In the genomic region with DNA sequence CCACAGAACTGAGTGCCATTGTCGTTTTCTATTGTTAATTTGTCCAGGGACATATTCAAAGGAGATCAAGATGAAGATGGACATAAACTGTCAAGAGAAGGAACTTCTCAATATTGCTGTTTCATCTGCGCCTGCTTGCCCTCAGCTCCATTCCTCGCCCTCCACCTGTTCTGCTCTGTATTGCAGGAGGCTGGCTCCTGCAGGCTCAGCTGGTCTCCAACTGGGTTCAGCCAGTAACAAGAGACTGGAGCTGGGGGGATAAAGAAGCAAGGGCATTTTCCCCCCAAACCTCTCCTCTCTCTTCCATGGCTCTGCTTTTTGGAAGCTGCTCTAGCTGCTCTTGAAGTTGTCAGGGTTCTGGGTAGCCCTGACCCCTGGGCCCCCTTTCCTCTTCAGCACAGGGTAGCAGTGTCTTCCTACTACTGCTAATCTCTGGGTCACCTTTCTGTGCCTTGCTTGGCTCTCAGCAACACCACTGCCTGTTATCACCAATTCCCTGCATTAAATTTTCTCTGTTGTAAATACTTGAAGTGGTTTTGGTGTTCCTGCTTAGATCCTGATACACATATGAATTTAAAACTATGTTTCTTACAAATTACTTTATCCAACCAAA, we compare ENCODE assay signal across 2 cellular contexts.
TF ChIP-seq lines count a peak whose summit lies in the region.

No MANE protein-coding gene starts in this region.

TF ChIP-seq in WTC11, 78 proteins besides CTCF, POLR2A, EP300 and RAD21:
- TF ChIP-seq, protein P1, sequence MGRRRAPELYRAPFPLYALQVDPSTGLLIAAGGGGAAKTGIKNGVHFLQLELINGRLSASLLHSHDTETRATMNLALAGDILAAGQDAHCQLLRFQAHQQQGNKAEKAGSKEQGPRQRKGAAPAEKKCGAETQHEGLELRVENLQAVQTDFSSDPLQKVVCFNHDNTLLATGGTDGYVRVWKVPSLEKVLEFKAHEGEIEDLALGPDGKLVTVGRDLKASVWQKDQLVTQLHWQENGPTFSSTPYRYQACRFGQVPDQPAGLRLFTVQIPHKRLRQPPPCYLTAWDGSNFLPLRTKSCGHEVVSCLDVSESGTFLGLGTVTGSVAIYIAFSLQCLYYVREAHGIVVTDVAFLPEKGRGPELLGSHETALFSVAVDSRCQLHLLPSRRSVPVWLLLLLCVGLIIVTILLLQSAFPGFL (CRISPR knock-in tag; IDR thresholded peaks at IDR 0.05; ENCODE audit: borderline replicate concordance): no peak
- TF ChIP-seq, protein P2, sequence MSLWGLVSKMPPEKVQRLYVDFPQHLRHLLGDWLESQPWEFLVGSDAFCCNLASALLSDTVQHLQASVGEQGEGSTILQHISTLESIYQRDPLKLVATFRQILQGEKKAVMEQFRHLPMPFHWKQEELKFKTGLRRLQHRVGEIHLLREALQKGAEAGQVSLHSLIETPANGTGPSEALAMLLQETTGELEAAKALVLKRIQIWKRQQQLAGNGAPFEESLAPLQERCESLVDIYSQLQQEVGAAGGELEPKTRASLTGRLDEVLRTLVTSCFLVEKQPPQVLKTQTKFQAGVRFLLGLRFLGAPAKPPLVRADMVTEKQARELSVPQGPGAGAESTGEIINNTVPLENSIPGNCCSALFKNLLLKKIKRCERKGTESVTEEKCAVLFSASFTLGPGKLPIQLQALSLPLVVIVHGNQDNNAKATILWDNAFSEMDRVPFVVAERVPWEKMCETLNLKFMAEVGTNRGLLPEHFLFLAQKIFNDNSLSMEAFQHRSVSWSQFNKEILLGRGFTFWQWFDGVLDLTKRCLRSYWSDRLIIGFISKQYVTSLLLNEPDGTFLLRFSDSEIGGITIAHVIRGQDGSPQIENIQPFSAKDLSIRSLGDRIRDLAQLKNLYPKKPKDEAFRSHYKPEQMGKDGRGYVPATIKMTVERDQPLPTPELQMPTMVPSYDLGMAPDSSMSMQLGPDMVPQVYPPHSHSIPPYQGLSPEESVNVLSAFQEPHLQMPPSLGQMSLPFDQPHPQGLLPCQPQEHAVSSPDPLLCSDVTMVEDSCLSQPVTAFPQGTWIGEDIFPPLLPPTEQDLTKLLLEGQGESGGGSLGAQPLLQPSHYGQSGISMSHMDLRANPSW (CRISPR knock-in tag; conservative IDR thresholded peaks at IDR 0.05; ENCODE audit: low read depth): no peak
- TF ChIP-seq FOXJ3 (CRISPR knock-in tag; IDR thresholded peaks at IDR 0.05; ENCODE audit: borderline replicate concordance): no peak
- no peak for TF ChIP-seq RELA (CRISPR knock-in tag; IDR thresholded peaks at IDR 0.05; ENCODE audit: borderline replicate concordance)
- no peak for TF ChIP-seq GRHL2 (CRISPR knock-in tag; IDR thresholded peaks at IDR 0.05; ENCODE audit: insufficient replicate concordance, severe bottlenecking)
- TF ChIP-seq SP1 (CRISPR knock-in tag; conservative IDR thresholded peaks at IDR 0.05): no peak
- no peak for TF ChIP-seq RORB (CRISPR knock-in tag; IDR thresholded peaks at IDR 0.05)
TF ChIP-seq in WTC11: peak in this region for 0.

TF ChIP-seq in neural cell, 6 proteins besides CTCF, POLR2A, EP300 and RAD21:
- TF ChIP-seq, protein P3, sequence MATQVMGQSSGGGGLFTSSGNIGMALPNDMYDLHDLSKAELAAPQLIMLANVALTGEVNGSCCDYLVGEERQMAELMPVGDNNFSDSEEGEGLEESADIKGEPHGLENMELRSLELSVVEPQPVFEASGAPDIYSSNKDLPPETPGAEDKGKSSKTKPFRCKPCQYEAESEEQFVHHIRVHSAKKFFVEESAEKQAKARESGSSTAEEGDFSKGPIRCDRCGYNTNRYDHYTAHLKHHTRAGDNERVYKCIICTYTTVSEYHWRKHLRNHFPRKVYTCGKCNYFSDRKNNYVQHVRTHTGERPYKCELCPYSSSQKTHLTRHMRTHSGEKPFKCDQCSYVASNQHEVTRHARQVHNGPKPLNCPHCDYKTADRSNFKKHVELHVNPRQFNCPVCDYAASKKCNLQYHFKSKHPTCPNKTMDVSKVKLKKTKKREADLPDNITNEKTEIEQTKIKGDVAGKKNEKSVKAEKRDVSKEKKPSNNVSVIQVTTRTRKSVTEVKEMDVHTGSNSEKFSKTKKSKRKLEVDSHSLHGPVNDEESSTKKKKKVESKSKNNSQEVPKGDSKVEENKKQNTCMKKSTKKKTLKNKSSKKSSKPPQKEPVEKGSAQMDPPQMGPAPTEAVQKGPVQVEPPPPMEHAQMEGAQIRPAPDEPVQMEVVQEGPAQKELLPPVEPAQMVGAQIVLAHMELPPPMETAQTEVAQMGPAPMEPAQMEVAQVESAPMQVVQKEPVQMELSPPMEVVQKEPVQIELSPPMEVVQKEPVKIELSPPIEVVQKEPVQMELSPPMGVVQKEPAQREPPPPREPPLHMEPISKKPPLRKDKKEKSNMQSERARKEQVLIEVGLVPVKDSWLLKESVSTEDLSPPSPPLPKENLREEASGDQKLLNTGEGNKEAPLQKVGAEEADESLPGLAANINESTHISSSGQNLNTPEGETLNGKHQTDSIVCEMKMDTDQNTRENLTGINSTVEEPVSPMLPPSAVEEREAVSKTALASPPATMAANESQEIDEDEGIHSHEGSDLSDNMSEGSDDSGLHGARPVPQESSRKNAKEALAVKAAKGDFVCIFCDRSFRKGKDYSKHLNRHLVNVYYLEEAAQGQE (IDR thresholded peaks at IDR 0.05; ENCODE audit: borderline replicate concordance): no peak
- no peak for TF ChIP-seq EZH2 (IDR thresholded peaks at IDR 0.05; ENCODE audit: borderline replicate concordance, insufficient read depth, low read length, poor library complexity, severe bottlenecking)
- TF ChIP-seq TAF1 (IDR thresholded peaks at IDR 0.05; ENCODE audit: low read depth): no peak
- TF ChIP-seq SMC3 (conservative IDR thresholded peaks at IDR 0.05; ENCODE audit: poor library complexity): no peak
- no peak for TF ChIP-seq MXI1 (conservative IDR thresholded peaks at IDR 0.05; ENCODE audit: poor library complexity, severe bottlenecking)
- TF ChIP-seq POLR2AphosphoS5 (IDR thresholded peaks at IDR 0.05): no peak
